Comparison of ENCODE assay signal across 12 cellular contexts in the genomic region with DNA sequence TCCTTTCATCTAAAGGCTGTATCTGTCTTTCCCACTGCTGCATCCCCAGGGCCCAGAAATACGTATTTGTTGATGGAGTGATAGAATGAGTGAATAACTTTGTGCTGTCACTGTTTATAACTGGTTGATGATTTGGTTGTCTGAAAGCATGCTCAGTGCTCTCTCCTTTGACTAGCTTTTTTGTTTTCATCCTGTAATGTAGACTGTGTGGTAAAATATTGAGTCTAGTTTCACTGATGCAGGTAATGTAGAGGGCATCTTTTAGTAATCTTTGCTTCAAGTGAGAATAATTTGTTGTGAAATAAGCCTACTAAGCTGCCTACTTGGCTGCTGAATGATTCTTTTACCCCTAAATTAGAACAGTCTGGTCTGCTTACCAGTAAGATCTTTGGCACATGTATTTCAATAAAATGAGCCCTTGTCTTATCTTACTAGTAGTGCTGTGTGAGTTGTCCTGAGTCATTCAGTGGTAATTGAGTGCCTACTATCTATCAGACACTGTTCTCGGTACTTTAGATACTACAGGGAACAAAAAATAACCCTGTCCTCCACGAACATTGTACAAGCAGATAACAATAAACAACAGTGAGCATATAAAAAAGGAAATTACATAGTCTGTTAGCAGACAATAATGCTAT. TPM values are rescaled to one million over a fixed set of nuclear protein-coding genes. Genes with fewer than 3 reads are reported as not detected.
DNase-seq lines count a peak whose midpoint lies in the region; FAIRE-seq and TF ChIP-seq lines count a peak whose summit lies in the region.
"Had no signal": no experiment of that assay in that cellular context is flagged by ENCODE, and none has a peak within 500 bp of the region (broad histone marks: within the 10 kb centered on the region; RNA-seq: fewer than 3 reads in every experiment).

No MANE protein-coding gene starts in this region.

- TF ChIP-seq CTCF in AG10803 (conservative IDR thresholded peaks at IDR 0.05; ENCODE audit: low read length) = no peak
- no peak for TF ChIP-seq CTCF in cardiac fibroblast (IDR thresholded peaks at IDR 0.05; ENCODE audit: low read depth, low read length)
- no peak for TF ChIP-seq CTCF in mesothelial cell of epicardium (IDR thresholded peaks at IDR 0.05; ENCODE audit: unreplicated experiment)
- TF ChIP-seq CTCF in osteocyte (IDR thresholded peaks at IDR 0.05) = no peak

- H3K4me1 Mint-ChIP-seq in mesothelial cell of epicardium = peaks cover 55% of the 10 kb centered on the region
- H3K4me1 Mint-ChIP-seq in osteocyte (ENCODE audit: unreplicated experiment) = peaks cover 28% of the 10 kb centered on the region

- H3K9me3 Mint-ChIP-seq in mesothelial cell of epicardium = no peaks in the 10 kb centered on the region
- H3K9me3 Mint-ChIP-seq in osteocyte (ENCODE audit: unreplicated experiment) = no peaks in the 10 kb centered on the region

- H3K36me3 Mint-ChIP-seq in mesothelial cell of epicardium = peaks cover 4% of the 10 kb centered on the region
- H3K36me3 Mint-ChIP-seq in osteocyte (ENCODE audit: unreplicated experiment) = peaks cover 3% of the 10 kb centered on the region

- H3K4me3 ChIP-seq in AG10803 (ENCODE audit: low read length) (no peak overlapping the region), cardiac fibroblast (replicated peaks in 1 of 2; ENCODE audit: low read depth in 2 of 2, low read length in 2 of 2) (no peak overlapping the region)
- H3K4me3 ChIP-seq: suprapubic skin had no signal

- no peak overlapping the region for H3K4me3 Mint-ChIP-seq in mesothelial cell of epicardium
- no peak overlapping the region for H3K4me3 Mint-ChIP-seq in osteocyte (ENCODE audit: unreplicated experiment)

- DNase-seq in AG10803 (ENCODE audit: low read depth) (peak; percentile 31), H54 (ENCODE audit: insufficient read length, low spot score) (no peak), cardiac fibroblast (ENCODE audit: low read depth in 2 of 2) (peak; percentile 30 to 44), mesothelial cell of epicardium (ENCODE audit: low spot score in 2 of 2, unreplicated experiment in 2 of 2) (no peak), NCI-H524 treated with DMSO at 0.1 percent for 48 hours (lab: John Stamatoyannopoulos, UW) (no peak), NCI-H2081 (lab: John Stamatoyannopoulos, UW) (no peak), osteocyte (ENCODE audit: extremely low spot score, unreplicated experiment) (no peak), NCI-H2081 treated with DMSO at 0.1 percent for 48 hours (lab: John Stamatoyannopoulos, UW) (no peak)
- DNase-seq: activated CD4-positive, alpha-beta T cell treated with anti-CD3 and anti-CD28 coated beads, Interleukin-2, amount 50 U/mL, for 48 hours; NCI-H2171 treated with DMSO at 0.1 percent for 48 hours had no signal

- peak; percentile 81 for FAIRE-seq in H54 (lab: Jason Lieb, UNC)

- no peaks in the 10 kb centered on the region for H3K27me3 Mint-ChIP-seq in mesothelial cell of epicardium (ENCODE audit: low read depth)
- no peaks in the 10 kb centered on the region for H3K27me3 Mint-ChIP-seq in osteocyte (ENCODE audit: unreplicated experiment)

- no peak for TF ChIP-seq POLR2A in H54 (IDR thresholded peaks at IDR 0.05; ENCODE audit: low read depth, low read length)

- H3K27ac Mint-ChIP-seq in mesothelial cell of epicardium (peak overlapping the region; percentile 68), osteocyte (ENCODE audit: unreplicated experiment) (no peak overlapping the region)

RNA-seq across cellular contexts. Expression of gene MAPK14, which starts 39.9 kb away (rescaled TPM):
- total RNA-seq in mesothelial cell of epicardium (51.1 to 54.8 TPM (median 54.8 TPM) in 3 replicates), osteocyte (38.8 and 39.2 TPM in 2 replicates)

RNA-seq across cellular contexts. Expression of gene SLC26A8, which starts 43.1 kb away (rescaled TPM):
- total RNA-seq in mesothelial cell of epicardium = 0.27 to 0.38 TPM (median 0.29 TPM) in 3 replicates
- not detected in 2 replicates for total RNA-seq in osteocyte
- total RNA-seq: myocyte, suprapubic skin had no signal

Comparison
In these comparisons a context has a peak if more than half of its experiments do, and no peak if none do; other contexts are left out.
1. DNase-seq: peak in AG10803 (single experiment) and cardiac fibroblast (2 of 2); none in H54 (single experiment), mesothelial cell of epicardium (0 of 2), NCI-H524 treated with DMSO at 0.1 percent for 48 hours (single experiment), NCI-H2081 (0 of 2), osteocyte (single experiment) and NCI-H2081 treated with DMSO at 0.1 percent for 48 hours (single experiment).